In the genomic region with DNA sequence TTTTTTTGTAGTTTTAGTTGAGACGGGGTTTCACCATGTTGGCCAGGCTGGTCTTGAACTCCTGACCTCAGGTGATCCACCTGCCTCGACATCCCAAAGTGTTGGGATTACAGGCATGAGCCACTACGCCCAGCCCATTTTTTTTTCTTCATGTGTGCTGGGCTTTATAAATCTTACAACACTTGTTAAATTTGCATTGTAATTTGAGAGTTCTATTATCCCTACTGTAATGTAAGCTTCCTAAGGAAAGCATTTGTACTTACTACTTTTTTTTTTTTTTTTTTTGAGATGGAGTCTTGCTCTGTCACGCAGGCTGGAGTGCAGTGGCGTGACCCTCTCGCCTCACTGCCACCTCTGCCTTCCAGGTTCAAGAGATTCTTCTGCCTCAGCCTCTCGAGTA, we compare ENCODE assay signal across 8 cellular contexts. TPM values are rescaled to one million over a fixed set of nuclear protein-coding genes. Genes with fewer than 3 reads are reported as not detected.
A peak's percentile ranks its signal among the peaks of the same experiment; 100 is the strongest.
DNase-seq lines count a peak whose midpoint lies in the region; ATAC-seq, FAIRE-seq and TF ChIP-seq lines count a peak whose summit lies in the region.
"Not testable (repeated sequence)": the region's sequence is repeated elsewhere in the genome, so short reads cannot be mapped to it uniquely, and the experiment has no call there.

No MANE protein-coding gene starts in this region.

- not testable (repeated sequence) for H2AFZ ChIP-seq in astrocyte (ENCODE audit: low read depth, low read length)

- POLR2A ChIA-PET in CD8-positive, alpha-beta memory T cell (lab: Charles Lee); naive thymus-derived CD4-positive, alpha-beta T cell (lab: Charles Lee): not testable (repeated sequence)
- POLR2A ChIA-PET in HEK293T (lab: Yijun Ruan, JAX) = interaction anchor here (0.9 kb wide), 1 partner anchor 29 kb away, joined by 3 read pairs; no protein-coding TSS in a partner anchor
- POLR2A ChIA-PET in RWPE1 (lab: Yijun Ruan, JAX; ENCODE audit: low non-redundant PET) = interaction anchor here (0.6 kb wide), 1 partner anchor 146 kb away, joined by 3 read pairs; no protein-coding TSS in a partner anchor
- POLR2A ChIA-PET in activated CD8-positive, alpha-beta T cell treated with anti-CD3 and anti-CD28 coated beads for 36 hours (lab: Charles Lee) = interaction anchor here (1.0 kb wide), 1 partner anchor 66 kb away, joined by 3 read pairs; a partner anchor contains a TSS

- H3K4me1 Mint-ChIP-seq in CD8-positive, alpha-beta memory T cell = peaks cover 42 to 58% (median 50%) of the 10 kb centered on the region in 3 donors
- peaks cover 17% of the 10 kb centered on the region for H3K4me1 Mint-ChIP-seq in activated CD8-positive, alpha-beta T cell treated with anti-CD3 and anti-CD28 coated beads for 36 hours (ENCODE audit: low read depth)
- H3K4me1 Mint-ChIP-seq in astrocyte (ENCODE audit: low read depth, unreplicated experiment) = not testable (repeated sequence)
- peaks cover 18% of the 10 kb centered on the region for H3K4me1 Mint-ChIP-seq in endodermal cell
- peaks cover 28 to 62% (median 52%) of the 10 kb centered on the region in 7 donors for H3K4me1 Mint-ChIP-seq in naive thymus-derived CD4-positive, alpha-beta T cell
- H3K4me1 Mint-ChIP-seq in stimulated activated memory B cell treated with anti-CD40 and anti-IgM and Interleukin-4, amounts not matched to agents 10 μg/mL and 1 μg/mL and 100 μg/mL, for 72 hours = peaks cover 29% of the 10 kb centered on the region

- CTCF ChIA-PET in CD8-positive, alpha-beta memory T cell (lab: Charles Lee); HEK293T (lab: Yijun Ruan, JAX); activated CD8-positive, alpha-beta T cell treated with anti-CD3 and anti-CD28 coated beads for 36 hours (lab: Charles Lee): not testable (repeated sequence)
- CTCF ChIA-PET in RWPE1 (lab: Yijun Ruan, JAX) = interaction anchor here (0.6 to 1.0 kb wide), 2 partner anchors 9 to 326 kb away, joined by 3 read pairs; no protein-coding TSS in a partner anchor
- CTCF ChIA-PET in naive thymus-derived CD4-positive, alpha-beta T cell (lab: Charles Lee) = interaction anchor here (0.7 kb wide), 1 partner anchor 170 kb away, joined by 4 read pairs; no protein-coding TSS in a partner anchor

- H3K27ac Mint-ChIP-seq in CD8-positive, alpha-beta memory T cell = peak overlapping the region in 1 of 8 donors; percentile 84
- H3K27ac Mint-ChIP-seq in activated CD8-positive, alpha-beta T cell treated with anti-CD3 and anti-CD28 coated beads for 36 hours; astrocyte (ENCODE audit: unreplicated experiment); endodermal cell; stimulated activated memory B cell treated with anti-CD40 and anti-IgM and Interleukin-4, amounts not matched to agents 10 μg/mL and 1 μg/mL and 100 μg/mL, for 72 hours: not testable (repeated sequence)
- peak overlapping the region in 1 of 9 donors; percentile 74 for H3K27ac Mint-ChIP-seq in naive thymus-derived CD4-positive, alpha-beta T cell

- intact Hi-C loops in activated CD8-positive, alpha-beta T cell treated with anti-CD3 and anti-CD28 coated beads for 36 hours (cut with micrococcal nuclease) = not testable (repeated sequence)
- intact Hi-C loops in naive thymus-derived CD4-positive, alpha-beta T cell (cut with micrococcal nuclease) = loop anchor here (5.0 kb wide), 2 partner anchors 295 to 380 kb away; partner anchors contain the start of genes RTCA (in 2 of the 2) and CDC14A (in 1 of the 2)

- H3K36me3 Mint-ChIP-seq in CD8-positive, alpha-beta memory T cell = peaks cover 0 to 23% (median 4%) of the 10 kb centered on the region in 3 donors
- H3K36me3 Mint-ChIP-seq in activated CD8-positive, alpha-beta T cell treated with anti-CD3 and anti-CD28 coated beads for 36 hours (ENCODE audit: low read depth); astrocyte (ENCODE audit: low read depth, unreplicated experiment); stimulated activated memory B cell treated with anti-CD40 and anti-IgM and Interleukin-4, amounts not matched to agents 10 μg/mL and 1 μg/mL and 100 μg/mL, for 72 hours: not testable (repeated sequence)
- H3K36me3 Mint-ChIP-seq in endodermal cell (ENCODE audit: low read depth) = peaks cover 36% of the 10 kb centered on the region
- peaks cover 0 to 15% (median 7%) of the 10 kb centered on the region in 5 donors for H3K36me3 Mint-ChIP-seq in naive thymus-derived CD4-positive, alpha-beta T cell

- not testable (repeated sequence) for H3K9me3 Mint-ChIP-seq in CD8-positive, alpha-beta memory T cell; activated CD8-positive, alpha-beta T cell treated with anti-CD3 and anti-CD28 coated beads for 36 hours; astrocyte (ENCODE audit: unreplicated experiment); endodermal cell; naive thymus-derived CD4-positive, alpha-beta T cell; stimulated activated memory B cell treated with anti-CD40 and anti-IgM and Interleukin-4, amounts not matched to agents 10 μg/mL and 1 μg/mL and 100 μg/mL, for 72 hours

- H3K9ac ChIP-seq in astrocyte (ENCODE audit: low read length) = not testable (repeated sequence)
- peak overlapping the region; percentile 17 for H3K9ac ChIP-seq in endodermal cell (ENCODE audit: extremely low read depth, low read length, poor library complexity, severe bottlenecking)

- 95% methylated on average over 4 to 7 of the region's 7 CpGs for WGBS in endodermal cell (ENCODE audit: insufficient coverage in 1 of 2, insufficient read length in 1 of 2), 2 experiments

- peak overlapping the region in 5 of 7 donors; percentile 44 to 82 (median 62) for H3K4me3 Mint-ChIP-seq in CD8-positive, alpha-beta memory T cell
- peak overlapping the region; percentile 33 for H3K4me3 Mint-ChIP-seq in activated CD8-positive, alpha-beta T cell treated with anti-CD3 and anti-CD28 coated beads for 36 hours
- H3K4me3 Mint-ChIP-seq in astrocyte (ENCODE audit: unreplicated experiment) (peak overlapping the region; percentile 54), endodermal cell (peak overlapping the region; percentile 99)
- peak overlapping the region; percentile 28 to 99 (median 56) for H3K4me3 Mint-ChIP-seq in naive thymus-derived CD4-positive, alpha-beta T cell
- H3K4me3 Mint-ChIP-seq in stimulated activated memory B cell treated with anti-CD40 and anti-IgM and Interleukin-4, amounts not matched to agents 10 μg/mL and 1 μg/mL and 100 μg/mL, for 72 hours = peak overlapping the region; percentile 54

- peaks cover 18% of the 10 kb centered on the region for H3K4me1 ChIP-seq in CD8-positive, alpha-beta memory T cell (ENCODE audit: insufficient read depth, low read length)
- H3K4me1 ChIP-seq in astrocyte (ENCODE audit: insufficient read depth, low read length); endodermal cell (ENCODE audit: control insufficient read depth, insufficient read depth, low read length): not testable (repeated sequence)
- H3K4me1 ChIP-seq in naive thymus-derived CD4-positive, alpha-beta T cell (ENCODE audit: control insufficient read depth in 2 of 2, insufficient read depth in 2 of 2, low read length in 2 of 2) = peaks cover 6 to 20% of the 10 kb centered on the region in 2 donors

- H3K4me3 ChIP-seq in CD8-positive, alpha-beta memory T cell (ENCODE audit: low read length); astrocyte (ENCODE audit: insufficient read depth, low read depth, low read length); naive thymus-derived CD4-positive, alpha-beta T cell (ENCODE audit: low read length): not testable (repeated sequence)
- H3K4me3 ChIP-seq in endodermal cell (ENCODE audit: low read length) = peak overlapping the region; percentile 98

- not testable (repeated sequence) for H4K20me1 ChIP-seq in astrocyte (ENCODE audit: insufficient read depth, low read length)

- not testable (repeated sequence) for H3K4me2 ChIP-seq in astrocyte (ENCODE audit: low read length)

- H3K79me2 ChIP-seq in astrocyte (ENCODE audit: insufficient read depth, low read length) = peaks cover 45% of the 10 kb centered on the region

- not testable (repeated sequence) for ATAC-seq in activated CD8-positive, alpha-beta T cell treated with anti-CD3 and anti-CD28 coated beads for 36 hours; naive thymus-derived CD4-positive, alpha-beta T cell; stimulated activated memory B cell treated with anti-CD40 and anti-IgM and Interleukin-4, amounts not matched to agents 10 μg/mL and 1 μg/mL and 100 μg/mL, for 72 hours

- not testable (repeated sequence) for FAIRE-seq in astrocyte (lab: Jason Lieb, UNC)

- not testable (repeated sequence) for H3K9me3 ChIP-seq in CD8-positive, alpha-beta memory T cell (ENCODE audit: low read length); astrocyte (ENCODE audit: insufficient read depth, low read depth, low read length); endodermal cell (ENCODE audit: control insufficient read depth, low read length); naive thymus-derived CD4-positive, alpha-beta T cell (ENCODE audit: control insufficient read depth in 2 of 3, low read length in 3 of 3)

- peaks cover 12% of the 10 kb centered on the region for H3K36me3 ChIP-seq in CD8-positive, alpha-beta memory T cell (ENCODE audit: insufficient read depth, low read length)
- H3K36me3 ChIP-seq in astrocyte (ENCODE audit: insufficient read depth, low read length) = peaks cover 10% of the 10 kb centered on the region
- H3K36me3 ChIP-seq in endodermal cell (ENCODE audit: control insufficient read depth, insufficient read depth, low read length) = peaks cover 50% of the 10 kb centered on the region
- peaks cover 0 to 13% (median 0%) of the 10 kb centered on the region in 3 experiments for H3K36me3 ChIP-seq in naive thymus-derived CD4-positive, alpha-beta T cell (ENCODE audit: control insufficient read depth in 2 of 3, insufficient read depth in 3 of 3, low read length in 3 of 3)

- DNase-seq in CD8-positive, alpha-beta memory T cell; HEK293T (ENCODE audit: extremely low spot score); RWPE1 (ENCODE audit: low spot score); activated CD8-positive, alpha-beta T cell treated with anti-CD3 and anti-CD28 coated beads for 36 hours; astrocyte (ENCODE audit: low read depth); endodermal cell; naive thymus-derived CD4-positive, alpha-beta T cell: not testable (repeated sequence)

- TF ChIP-seq CTCF in RWPE1 (conservative IDR thresholded peaks at IDR 0.05; ENCODE audit: low read depth); activated CD8-positive, alpha-beta T cell treated with anti-CD3 and anti-CD28 coated beads for 36 hours (IDR thresholded peaks at IDR 0.05); astrocyte (IDR thresholded peaks at IDR 0.05; ENCODE audit: insufficient read depth, low read depth, low read length); endodermal cell (conservative IDR thresholded peaks at IDR 0.05): not testable (repeated sequence)

- H3K27me3 ChIP-seq in CD8-positive, alpha-beta memory T cell (ENCODE audit: insufficient read depth, low read length, poor library complexity, severe bottlenecking); astrocyte (ENCODE audit: insufficient read depth, low read length); endodermal cell (ENCODE audit: control insufficient read depth, insufficient read depth, low read length, poor library complexity, severe bottlenecking); naive thymus-derived CD4-positive, alpha-beta T cell (ENCODE audit: control insufficient read depth in 2 of 2, insufficient read depth in 2 of 2, low read length in 2 of 2): not testable (repeated sequence)

- not testable (repeated sequence) for H3K27me3 Mint-ChIP-seq in CD8-positive, alpha-beta memory T cell; activated CD8-positive, alpha-beta T cell treated with anti-CD3 and anti-CD28 coated beads for 36 hours; astrocyte (ENCODE audit: low read depth, unreplicated experiment); endodermal cell (ENCODE audit: insufficient read depth); naive thymus-derived CD4-positive, alpha-beta T cell; stimulated activated memory B cell treated with anti-CD40 and anti-IgM and Interleukin-4, amounts not matched to agents 10 μg/mL and 1 μg/mL and 100 μg/mL, for 72 hours

- H3K27ac ChIP-seq in CD8-positive, alpha-beta memory T cell (ENCODE audit: low read depth, low read length); astrocyte (ENCODE audit: low read depth, low read length); endodermal cell (ENCODE audit: low read depth, low read length); naive thymus-derived CD4-positive, alpha-beta T cell (ENCODE audit: low read depth, low read length): not testable (repeated sequence)
- H3K27ac ChIP-seq in RWPE1 = peak overlapping the region; percentile 50

RNA-seq across cellular contexts. Expression of gene SLC35A3, which starts 2.3 kb away (rescaled TPM):
- 10 to 100 TPM; 16.6 to 17.0 TPM for total RNA-seq in CD8-positive, alpha-beta memory T cell
- 14.1 TPM for polyA plus RNA-seq in CD8-positive, alpha-beta memory T cell
- total RNA-seq in activated CD8-positive, alpha-beta T cell treated with anti-CD3 and anti-CD28 coated beads for 36 hours = 10 to 100 TPM; 17.5 to 19.3 TPM
- total RNA-seq in astrocyte (16.6 and 20.5 TPM in 2 replicates), endodermal cell (10 to 100 TPM; 41.2 to 47.0 TPM)
- polyA plus RNA-seq in endodermal cell (2013, experiment 1 of 2) = 28.2 TPM
- 29.4 TPM for polyA plus RNA-seq in endodermal cell (2013, experiment 2 of 2)
- 10 to 100 TPM; 21.1 to 31.6 (median 27.3) TPM for total RNA-seq in naive thymus-derived CD4-positive, alpha-beta T cell
- 10 to 100 TPM; 13.9 to 15.0 TPM for polyA plus RNA-seq in naive thymus-derived CD4-positive, alpha-beta T cell

Comparison
In these comparisons a context has a peak if more than half of its experiments do, and no peak if none do; other contexts are left out.
1. H3K4me3 Mint-ChIP-seq: peak in every context shown above with its lines; median percentile 99 in endodermal cell; 62 in CD8-positive, alpha-beta memory T cell; 56 in naive thymus-derived CD4-positive, alpha-beta T cell; 54 in astrocyte; 54 in stimulated activated memory B cell treated with anti-CD40 and anti-IgM and Interleukin-4, amounts not matched to agents 10 μg/mL and 1 μg/mL and 100 μg/mL, for 72 hours; 33 in activated CD8-positive, alpha-beta T cell treated with anti-CD3 and anti-CD28 coated beads for 36 hours.